Comparison of ENCODE assay signal across 8 cellular contexts in the genomic region with DNA sequence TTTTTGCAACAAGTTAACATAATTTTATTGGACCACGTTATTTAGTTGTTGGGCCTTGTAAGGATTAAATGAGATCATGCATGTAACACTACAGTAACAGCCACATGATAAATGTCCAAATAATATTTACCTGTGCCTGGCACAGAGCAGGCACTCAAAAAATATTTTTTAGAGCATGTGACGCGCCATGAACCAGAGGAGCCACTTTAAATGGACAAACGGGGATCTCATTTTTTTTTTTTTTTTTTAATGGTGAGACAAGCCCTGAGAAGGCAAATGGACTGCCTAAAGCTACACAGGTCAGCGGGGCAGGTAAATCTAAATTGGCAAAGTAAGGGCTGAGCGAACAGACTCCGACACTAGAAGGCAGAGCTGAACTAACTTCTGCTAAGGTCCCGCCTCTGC. TPM values are rescaled to one million over a fixed set of nuclear protein-coding genes. Genes with fewer than 3 reads are reported as not detected.
DNase-seq lines count a peak whose midpoint lies in the region; ATAC-seq and TF ChIP-seq lines count a peak whose summit lies in the region.

No MANE protein-coding gene starts in this region.

- no peaks in the 10 kb centered on the region for H3K9me3 ChIP-seq in DND-41 (ENCODE audit: insufficient read depth, low read length, severe bottlenecking)
- H3K9me3 ChIP-seq in Panc1 (ENCODE audit: control insufficient read depth, insufficient read depth, low read depth, low read length), result no peaks in the 10 kb centered on the region

- H3K4me1 ChIP-seq in DND-41 (ENCODE audit: insufficient read depth, low read length), result peaks cover 43% of the 10 kb centered on the region
- H3K4me1 ChIP-seq in Panc1 (ENCODE audit: control insufficient read depth, insufficient read depth, low read length), result peaks cover 23% of the 10 kb centered on the region

- TF ChIP-seq CTCF in DND-41 (IDR thresholded peaks at IDR 0.05; ENCODE audit: borderline replicate concordance, extremely low read depth, low read length, poor library complexity, severe bottlenecking) (peak; percentile 73), Panc1 (IDR thresholded peaks at IDR 0.05) (no peak), epithelial cell of proximal tubule (conservative IDR thresholded peaks at IDR 0.05; ENCODE audit: low read depth, low read length) (no peak), progenitor cell of endocrine pancreas (IDR thresholded peaks at IDR 0.05; ENCODE audit: unreplicated experiment) (no peak)

- H4K20me1 ChIP-seq in DND-41 (ENCODE audit: insufficient read depth, low read length), result peaks cover 35% of the 10 kb centered on the region

- peaks cover 29% of the 10 kb centered on the region for H3K4me1 Mint-ChIP-seq in progenitor cell of endocrine pancreas (ENCODE audit: low read depth)

- H3K9ac ChIP-seq in DND-41 (ENCODE audit: low read depth, low read length), result peak overlapping the region; percentile 77

- peak overlapping the region; percentile 56 for H2AFZ ChIP-seq in DND-41 (ENCODE audit: low read depth, low read length)

- no TSS peak for BruUV-seq in Panc1 (replicated peaks; lab: Mats Ljungman, UMichigan)

- peaks cover 22% of the 10 kb centered on the region for H3K27me3 Mint-ChIP-seq in progenitor cell of endocrine pancreas

- peaks cover 25% of the 10 kb centered on the region for H3K36me3 Mint-ChIP-seq in progenitor cell of endocrine pancreas (ENCODE audit: insufficient read depth)

- H3K4me3 ChIP-seq in DND-41 (ENCODE audit: low read depth in 1 of 2, low read length in 2 of 2) (peak overlapping the region in 1 of 2 experiments; percentile 78; a peak in 2 of 4 replicates), Panc1 (ENCODE audit: low read depth in 2 of 2, low read length in 2 of 2) (peak overlapping the region; percentile 94), epithelial cell of proximal tubule (ENCODE audit: low read depth, low read length) (peak overlapping the region; percentile 99)

- H3K27ac Mint-ChIP-seq in progenitor cell of endocrine pancreas, result peak overlapping the region; percentile 99

- DNase-seq in DND-41, result no peak
- DNase-seq in Panc1 (ENCODE audit: low read depth, low spot score), result no peak
- DNase-seq in epithelial cell of proximal tubule (ENCODE audit: low read depth), result no peak
- no peak for DNase-seq in progenitor cell of endocrine pancreas (ENCODE audit: low spot score, unreplicated experiment)
- DNase-seq in NCI-H748 (lab: John Stamatoyannopoulos, UW; ENCODE audit: unreplicated experiment), result no peak
- DNase-seq in amniotic stem cell (lab: John Stamatoyannopoulos, UW), result no peak
- DNase-seq in DMS114 treated with DMSO at 0.1 percent for 48 hours (lab: John Stamatoyannopoulos, UW; ENCODE audit: unreplicated experiment), result no peak

- H3K36me3 ChIP-seq in DND-41 (ENCODE audit: insufficient read depth, low read length), result peaks cover 39% of the 10 kb centered on the region
- H3K36me3 ChIP-seq in Panc1 (ENCODE audit: control insufficient read depth, insufficient read depth, low read length), result peaks cover 27% of the 10 kb centered on the region

- peak overlapping the region; percentile 87 for H3K4me3 Mint-ChIP-seq in progenitor cell of endocrine pancreas (ENCODE audit: low read depth)

- in situ Hi-C loops in Panc1 (cut with HindIII; ENCODE audit: low pct_unique_long_range_greater_than_20kb, low sequenced_read_pairs), result no loop called here

- H3K9me3 Mint-ChIP-seq in progenitor cell of endocrine pancreas (ENCODE audit: low read depth), result no peaks in the 10 kb centered on the region

- ATAC-seq in DND-41 (ENCODE audit: insufficient read depth, low read depth), result no peak
- ATAC-seq in Panc1, result no peak
- ATAC-seq in HG02981 (IDR thresholded peaks at IDR 0.05; ENCODE audit: unreplicated experiment), result no peak

- CTCF ChIA-PET in Panc1 (lab: Charles Lee), result interaction anchor here (0.7 kb wide), 1 partner anchor 17 kb away, joined by 3 read pairs; no protein-coding TSS in a partner anchor

- POLR2A ChIA-PET in Panc1 (lab: Charles Lee), result no interaction called here

- H3K27me3 ChIP-seq in DND-41 (ENCODE audit: insufficient read depth, low read length, poor library complexity) (peaks cover 4% of the 10 kb centered on the region), Panc1 (ENCODE audit: control insufficient read depth, insufficient read depth, low read length) (no peaks in the 10 kb centered on the region; the same call in 1 of the 2 replicates)

- peaks cover 42% of the 10 kb centered on the region for H3K79me2 ChIP-seq in DND-41 (ENCODE audit: insufficient read depth, low read length)

- H3K4me2 ChIP-seq in DND-41 (ENCODE audit: insufficient read depth, low read length), result peak overlapping the region; percentile 96

- peak overlapping the region; percentile 42 for H3K27ac ChIP-seq in DND-41 (ENCODE audit: low read length)
- H3K27ac ChIP-seq in Panc1 (ENCODE audit: low read length), result peak overlapping the region; percentile 89

- intact Hi-C loops in Panc1 (cut with micrococcal nuclease; ENCODE audit: unreplicated experiment), result no loop called here

RNA-seq across cellular contexts. Expression of a gene that starts 0.8 kb away (rescaled TPM):
- total RNA-seq in Panc1 (2021; ENCODE audit: unreplicated experiment) (1,349 TPM), epithelial cell of proximal tubule (1,573 and 1,845 TPM in 2 replicates), progenitor cell of endocrine pancreas (2,232 and 2,439 TPM in 2 replicates)
- 1,726 TPM for polyA plus RNA-seq in Panc1 (2012; ENCODE audit: insufficient read length)

RNA-seq across cellular contexts. Expression of a gene that starts 14.4 kb away (rescaled TPM):
- total RNA-seq in Panc1 (2021; ENCODE audit: unreplicated experiment) (not detected), epithelial cell of proximal tubule (not detected in 2 replicates), progenitor cell of endocrine pancreas (not detected in 2 replicates)
- not detected for polyA plus RNA-seq in Panc1 (2012; ENCODE audit: insufficient read length)

RNA-seq across cellular contexts. Expression of a gene that starts 14.7 kb away (rescaled TPM):
- total RNA-seq in Panc1 (2021; ENCODE audit: unreplicated experiment) (not detected), epithelial cell of proximal tubule (not detected in 2 replicates), progenitor cell of endocrine pancreas (not detected in 2 replicates)
- polyA plus RNA-seq in Panc1 (2012; ENCODE audit: insufficient read length), result not detected

RNA-seq across cellular contexts. Expression of a gene that starts 17.9 kb away (rescaled TPM):
- total RNA-seq in Panc1 (2021; ENCODE audit: unreplicated experiment) (0.59 TPM), epithelial cell of proximal tubule (not detected in 2 replicates), progenitor cell of endocrine pancreas (0.36 and 0.78 TPM in 2 replicates)
- polyA plus RNA-seq in Panc1 (2012; ENCODE audit: insufficient read length), result 0.74 TPM

RNA-seq across cellular contexts. Expression of a gene that starts 23.8 kb away (rescaled TPM):
- total RNA-seq in Panc1 (2021; ENCODE audit: unreplicated experiment), result 69.5 TPM
- 106 TPM for polyA plus RNA-seq in Panc1 (2012; ENCODE audit: insufficient read length)
- 65.9 and 79.5 TPM in 2 replicates for total RNA-seq in epithelial cell of proximal tubule
- total RNA-seq in progenitor cell of endocrine pancreas, result 109 and 112 TPM in 2 replicates
